ENCODE assay signal across 9 cellular contexts in the genomic region with DNA sequence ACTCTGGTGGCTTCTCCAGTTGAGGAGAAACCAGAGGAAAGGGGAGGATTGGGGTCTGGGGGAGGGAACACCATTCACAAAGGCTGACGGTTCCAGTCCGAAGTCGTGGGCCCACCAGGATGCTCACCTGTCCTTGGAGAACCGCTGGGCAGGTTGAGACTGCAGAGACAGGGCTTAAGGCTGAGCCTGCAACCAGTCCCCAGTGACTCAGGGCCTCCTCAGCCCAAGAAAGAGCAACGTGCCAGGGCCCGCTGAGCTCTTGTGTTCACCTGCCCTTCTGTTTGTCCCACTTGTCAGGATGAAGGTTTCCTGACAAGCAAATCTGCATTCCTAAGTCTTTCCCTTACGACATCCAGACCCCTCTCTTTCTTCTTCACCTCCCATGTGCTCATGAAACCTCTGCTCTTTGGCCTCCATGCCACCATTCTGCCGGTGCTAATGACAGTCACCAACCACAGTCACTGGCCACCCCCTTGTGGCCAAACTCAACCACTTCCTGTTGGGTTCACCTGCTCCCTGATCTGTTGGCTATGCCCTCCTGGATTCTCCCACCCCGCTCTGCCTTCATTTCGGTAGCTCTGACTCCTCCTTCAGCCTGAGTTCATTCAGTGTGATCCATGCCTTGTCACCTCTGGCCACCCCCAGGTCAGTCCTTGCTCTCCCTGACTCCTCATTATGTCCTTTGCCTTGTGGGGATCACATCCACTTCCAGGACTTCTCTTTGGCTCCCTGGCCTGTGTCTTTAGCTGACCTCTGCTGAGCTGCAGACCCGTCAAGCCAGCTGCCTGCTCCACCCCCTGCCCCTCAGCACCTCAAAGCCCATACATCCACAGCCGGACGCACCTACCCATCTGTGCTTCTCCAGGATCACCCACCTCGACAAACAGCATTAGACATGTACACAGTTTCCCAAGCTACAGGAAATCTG. TPM values are rescaled to one million over a fixed set of nuclear protein-coding genes. Genes with fewer than 3 reads are reported as not detected.
DNase-seq lines count a peak whose midpoint lies in the region; ATAC-seq and TF ChIP-seq lines count a peak whose summit lies in the region.
"Had no signal": no experiment of that assay in that cellular context is flagged by ENCODE, and none has a peak within 500 bp of the region (broad histone marks: within the 10 kb centered on the region; RNA-seq: fewer than 3 reads in every experiment).

No MANE protein-coding gene starts in this region.

- H3K9ac ChIP-seq in MM.1S (ENCODE audit: low read length), result no peak overlapping the region

- H3K36me3 Mint-ChIP-seq in CD8-positive, alpha-beta T cell, result no peaks in the 10 kb centered on the region

- peak overlapping the region; percentile 49 for H3K27ac Mint-ChIP-seq in CD8-positive, alpha-beta T cell

- ATAC-seq in CD8-positive, alpha-beta T cell, result no peak
- ATAC-seq in GM19025 (IDR thresholded peaks at IDR 0.05; ENCODE audit: low read depth, unreplicated experiment) (peak; percentile 66), upper lobe of left lung (ENCODE audit: low FRiP score in 2 of 2) (no peak)

- no peak overlapping the region for H3K4me2 ChIP-seq in MM.1S (ENCODE audit: low read depth, low read length)

- H3K27ac ChIP-seq in CD8-positive, alpha-beta T cell (ENCODE audit: low read depth, low read length), result no peak overlapping the region
- H3K27ac ChIP-seq in MM.1S (ENCODE audit: low read length), result no peak overlapping the region
- H3K27ac ChIP-seq in upper lobe of left lung, result no peak overlapping the region
- H3K27ac ChIP-seq: neutrophil had no signal

- no peaks in the 10 kb centered on the region for H4K20me1 ChIP-seq in MM.1S (ENCODE audit: insufficient read depth, low read length)

- H3F3A ChIP-seq in MM.1S (ENCODE audit: insufficient read depth, low read length), result no peaks in the 10 kb centered on the region

- H3K27me3 Mint-ChIP-seq in CD8-positive, alpha-beta T cell (ENCODE audit: low read depth), result peaks cover 13% of the 10 kb centered on the region

- intact Hi-C loops in CD8-positive, alpha-beta T cell (cut with DNase I, micrococcal nuclease), result no loop called here

- no peak for TF ChIP-seq EP300 in upper lobe of left lung (IDR thresholded peaks at IDR 0.05)

- H3K4me1 ChIP-seq in CD8-positive, alpha-beta T cell (ENCODE audit: insufficient read depth, low read length), result no peaks in the 10 kb centered on the region
- H3K4me1 ChIP-seq in MM.1S (ENCODE audit: low read length) (no peaks in the 10 kb centered on the region), upper lobe of left lung (no peaks in the 10 kb centered on the region)

- no peak for TF ChIP-seq CTCF in CD8-positive, alpha-beta T cell (IDR thresholded peaks at IDR 0.05)
- TF ChIP-seq CTCF in MM.1S (IDR thresholded peaks at IDR 0.05; ENCODE audit: low read length) (peak; percentile 56), fibroblast of mammary gland (conservative IDR thresholded peaks at IDR 0.05; ENCODE audit: control insufficient read depth, insufficient read depth, low read depth, low read length) (peak; percentile 13), upper lobe of left lung (IDR thresholded peaks at IDR 0.05) (peak in 3 of 6 experiments; percentile 24 to 37 (median 31))

- POLR2A ChIA-PET in CD8-positive, alpha-beta T cell (lab: Charles Lee), result no interaction called here

- no peak for TF ChIP-seq POLR2A in upper lobe of left lung (IDR thresholded peaks at IDR 0.05)

- no peak overlapping the region for H2AFZ ChIP-seq in MM.1S (ENCODE audit: low read length)

- H3K9me3 Mint-ChIP-seq in CD8-positive, alpha-beta T cell, result no peaks in the 10 kb centered on the region

- no peaks in the 10 kb centered on the region for H3K27me3 ChIP-seq in CD8-positive, alpha-beta T cell (ENCODE audit: insufficient read depth, low read length)
- no peaks in the 10 kb centered on the region for H3K27me3 ChIP-seq in MM.1S (replicated peaks; ENCODE audit: insufficient read depth, low read length)
- H3K27me3 ChIP-seq in upper lobe of left lung, result no peaks in the 10 kb centered on the region

- no peaks in the 10 kb centered on the region for H3K36me3 ChIP-seq in CD8-positive, alpha-beta T cell (ENCODE audit: insufficient read depth, low read length)
- H3K36me3 ChIP-seq in MM.1S (replicated peaks; ENCODE audit: insufficient read depth, low read length) (no peaks in the 10 kb centered on the region), upper lobe of left lung (no peaks in the 10 kb centered on the region)

- H3K79me2 ChIP-seq in MM.1S (ENCODE audit: low read length), result no peaks in the 10 kb centered on the region

- no peaks in the 10 kb centered on the region for H3K9me3 ChIP-seq in CD8-positive, alpha-beta T cell (ENCODE audit: low read length)
- H3K9me3 ChIP-seq in MM.1S (replicated peaks; ENCODE audit: insufficient read depth, low read length) (no peaks in the 10 kb centered on the region), upper lobe of left lung (no peaks in the 10 kb centered on the region)
- H3K9me3 ChIP-seq: neutrophil had no signal

- no peaks in the 10 kb centered on the region for H3K4me1 Mint-ChIP-seq in CD8-positive, alpha-beta T cell (ENCODE audit: low read depth)

- no peaks in the 10 kb centered on the region for H3K9me2 ChIP-seq in MM.1S (replicated peaks; ENCODE audit: insufficient read depth, low read length)

- no peak overlapping the region for H3K4me3 Mint-ChIP-seq in CD8-positive, alpha-beta T cell

- DNase-seq in CD8-positive, alpha-beta T cell, result no peak
- DNase-seq in MM.1S, result peak; percentile 46
- no peak for DNase-seq in fibroblast of mammary gland (ENCODE audit: low read depth)
- no peak for DNase-seq in Kasumi-1 (lab: John Stamatoyannopoulos, UW)
- DNase-seq in upper lobe of left lung, result no peak
- no peak for DNase-seq in DMS153 (lab: John Stamatoyannopoulos, UW)
- DNase-seq in GM19238 (ENCODE audit: insufficient read length, low spot score), result no peak

- CTCF ChIA-PET in CD8-positive, alpha-beta T cell (lab: Charles Lee), result no interaction called here

- no peak overlapping the region for H3K4me3 ChIP-seq in CD8-positive, alpha-beta T cell (ENCODE audit: low read depth, low read length)
- H3K4me3 ChIP-seq in MM.1S (ENCODE audit: low read length), result no peak overlapping the region
- no peak overlapping the region for H3K4me3 ChIP-seq in fibroblast of mammary gland (ENCODE audit: control insufficient read depth, low read depth, low read length)
- H3K4me3 ChIP-seq in upper lobe of left lung, result no peak overlapping the region

- WGBS in upper lobe of left lung, 2 donors, result 71 to 79% methylated on average over 10 to 14 of the region's 14 CpGs

RNA-seq across cellular contexts. Expression of a gene that starts 17.6 kb away (rescaled TPM):
- total RNA-seq in CD8-positive, alpha-beta T cell, result not detected
- not detected for total RNA-seq in upper lobe of left lung

RNA-seq across cellular contexts. Expression of a gene that starts 47.7 kb away (rescaled TPM):
- total RNA-seq in CD8-positive, alpha-beta T cell, result not detected
- total RNA-seq in upper lobe of left lung, result 10 to 100 TPM; 26.2 to 49.2 (median 34.2) TPM

Comparison
In these comparisons a context has a peak if more than half of its experiments do, and no peak if none do; other contexts are left out.
1. RNA of a gene that starts 47.7 kb away (total RNA-seq): 26.2 to 49.2 TPM in upper lobe of left lung; not detected in CD8-positive, alpha-beta T cell; every median in the first group is over 10 times any median in the second.